Comparison of ENCODE assay signal across 9 cellular contexts in genomic region chr7:98831641-98832221, GRCh38. TPM values are rescaled to one million over a fixed set of nuclear protein-coding genes. Genes with fewer than 3 reads are reported as not detected.
DNase-seq lines count a peak whose midpoint lies in the region; ATAC-seq, FAIRE-seq and TF ChIP-seq lines count a peak whose summit lies in the region.
"Had no signal": no experiment of that assay in that cellular context is flagged by ENCODE, and none has a peak within 500 bp of the region (broad histone marks: within the 10 kb centered on the region; RNA-seq: fewer than 3 reads in every experiment).

No MANE protein-coding gene starts in this region.

- no peak for FAIRE-seq in bronchial epithelial cell (lab: Jason Lieb, UNC)
- no peak for FAIRE-seq in small intestine (lab: Jason Lieb, UNC)

- WGBS in SK-N-SH (ENCODE audit: low lambda C conversion rate) = 66% methylated on average over 8 of the region's 8 CpGs
- WGBS in small intestine, 3 donors = 74 to 83% (median 74%) methylated on average over 8 of the region's 8 CpGs
- 70 to 82% methylated on average over 7 to 8 of the region's 8 CpGs for WGBS in gastroesophageal sphincter (ENCODE audit: low coverage in 1 of 2), 2 donors

- peaks cover 8% of the 10 kb centered on the region for H3K27me3 ChIP-seq in SK-N-SH (ENCODE audit: insufficient read depth)
- H3K27me3 ChIP-seq in bronchial epithelial cell (ENCODE audit: control insufficient read depth, insufficient read depth, low read length) = no peaks in the 10 kb centered on the region
- H3K27me3 ChIP-seq in small intestine (ENCODE audit: control insufficient read depth in 2 of 2, insufficient read depth in 2 of 2, low read length in 2 of 2) = no peaks in the 10 kb centered on the region
- H3K27me3 ChIP-seq in gastroesophageal sphincter = peaks cover 14% of the 10 kb centered on the region
- H3K27me3 ChIP-seq: SJCRH30 had no signal

- TF ChIP-seq EP300 in SK-N-SH (IDR thresholded peaks at IDR 0.05; ENCODE audit: borderline replicate concordance in 1 of 2, low read depth in 1 of 2, low read length in 1 of 2) (no peak), gastroesophageal sphincter (IDR thresholded peaks at IDR 0.05) (no peak)

- H2AFZ ChIP-seq in SK-N-SH (ENCODE audit: low read depth) = no peak overlapping the region

- peak; percentile 50 for TF ChIP-seq CTCF in GM20000 (IDR thresholded peaks at IDR 0.05; ENCODE audit: extremely low read depth, missing control alignments)
- peak; percentile 73 for TF ChIP-seq CTCF in SK-N-SH (IDR thresholded peaks at IDR 0.05)
- TF ChIP-seq CTCF in bronchial epithelial cell (IDR thresholded peaks at IDR 0.05; ENCODE audit: insufficient read depth, low read length, severe bottlenecking) = peak; percentile 37
- TF ChIP-seq CTCF in gastroesophageal sphincter (IDR thresholded peaks at IDR 0.05) = peak in 1 of 4 experiments; percentile 28

- no peak overlapping the region for H3K9ac ChIP-seq in SK-N-SH

- H3K27ac ChIP-seq in SK-N-SH (ENCODE audit: low read depth in 2 of 2, low read length in 1 of 2) = no peak overlapping the region
- no peak overlapping the region for H3K27ac ChIP-seq in small intestine (ENCODE audit: low read depth in 1 of 2, low read length in 1 of 2)
- H3K27ac ChIP-seq in gastroesophageal sphincter = no peak overlapping the region
- H3K27ac ChIP-seq: SJCRH30 had no signal

- CTCF ChIA-PET in SK-N-SH (lab: Yijun Ruan, JAX) = interaction anchor here (0.7 to 19.4 kb wide), 45 partner anchors 10 to 878 kb away, joined by 3 to 673 read pairs (median 4); partner anchors contain the start of genes NPTX2 and TRRAP

- POLR2A ChIA-PET in SK-N-SH (lab: Yijun Ruan, JAX) = no interaction called here

- H3K9me2 ChIP-seq in SK-N-SH = no peaks in the 10 kb centered on the region

- H3K79me2 ChIP-seq in SK-N-SH (ENCODE audit: insufficient read depth) = no peaks in the 10 kb centered on the region

- TF ChIP-seq RAD21 in SK-N-SH (IDR thresholded peaks at IDR 0.05; ENCODE audit: low read length) = peak; percentile 49

- ATAC-seq in gastroesophageal sphincter = no peak

- H3K4me2 ChIP-seq in SK-N-SH = no peak overlapping the region

- H4K20me1 ChIP-seq in SK-N-SH (ENCODE audit: insufficient read depth) = no peaks in the 10 kb centered on the region

- H3K4me1 ChIP-seq in SK-N-SH (ENCODE audit: control insufficient read depth in 1 of 2, insufficient read depth in 2 of 2, low read depth in 1 of 2, low read length in 1 of 2) = peaks cover 0 to 10% of the 10 kb centered on the region in 2 experiments; a peak in 1 of 4 replicates
- no peaks in the 10 kb centered on the region for H3K4me1 ChIP-seq in small intestine (ENCODE audit: control insufficient read depth in 2 of 2, insufficient read depth in 1 of 2, low read depth in 1 of 2, low read length in 1 of 2)
- H3K4me1 ChIP-seq in gastroesophageal sphincter = peaks cover 0 to 15% (median 3%) of the 10 kb centered on the region in 3 donors
- H3K4me1 ChIP-seq: SJCRH30 had no signal

- H3K4me3 ChIP-seq in SK-N-SH (ENCODE audit: low read depth in 2 of 2, low read length in 1 of 2) (no peak overlapping the region; a peak in 1 of 4 replicates), bronchial epithelial cell (ENCODE audit: low read depth, low read length) (no peak overlapping the region), small intestine (ENCODE audit: low read depth in 1 of 2, low read length in 2 of 2) (no peak overlapping the region), gastroesophageal sphincter (no peak overlapping the region)
- H3K4me3 ChIP-seq: SJCRH30 had no signal

- H3K9me3 ChIP-seq in SK-N-SH = no peaks in the 10 kb centered on the region
- no peaks in the 10 kb centered on the region for H3K9me3 ChIP-seq in small intestine (ENCODE audit: control insufficient read depth, low read depth)
- no peaks in the 10 kb centered on the region for H3K9me3 ChIP-seq in gastroesophageal sphincter
- H3K9me3 ChIP-seq: SJCRH30 had no signal

- DNase-seq in GM20000 (ENCODE audit: low spot score) (no peak), SK-N-SH (peak; percentile 69), bronchial epithelial cell (ENCODE audit: low read depth) (no peak), small intestine (peak; percentile 4), amniotic stem cell (lab: John Stamatoyannopoulos, UW) (no peak), NCI-H226 (no peak), OCI-M2 (lab: John Stamatoyannopoulos, UW; ENCODE audit: unreplicated experiment) (no peak)

- no peaks in the 10 kb centered on the region for H3F3A ChIP-seq in SK-N-SH (replicated peaks; ENCODE audit: insufficient read depth)

- no peaks in the 10 kb centered on the region for H3K36me3 ChIP-seq in SK-N-SH (replicated peaks in 1 of 2; ENCODE audit: control insufficient read depth in 1 of 2, insufficient read depth in 2 of 2, low read length in 1 of 2)
- no peaks in the 10 kb centered on the region for H3K36me3 ChIP-seq in bronchial epithelial cell (ENCODE audit: control insufficient read depth, insufficient read depth, low read length)
- no peaks in the 10 kb centered on the region for H3K36me3 ChIP-seq in small intestine (ENCODE audit: control insufficient read depth in 2 of 2, insufficient read depth in 2 of 2, low read length in 2 of 2)
- H3K36me3 ChIP-seq in gastroesophageal sphincter = no peaks in the 10 kb centered on the region
- H3K36me3 ChIP-seq: SJCRH30 had no signal

- TF ChIP-seq POLR2A in gastroesophageal sphincter (IDR thresholded peaks at IDR 0.05) = no peak

TF ChIP-seq in SK-N-SH, 30 proteins besides CTCF, POLR2A, EP300 and RAD21:
- TF ChIP-seq NRF1 (IDR thresholded peaks at IDR 0.05; ENCODE audit: low read depth, low read length) = no peak
- peak; percentile 37; the same call in 1 of the 2 replicates for TF ChIP-seq SMC3 (IDR thresholded peaks at IDR 0.05; ENCODE audit: low read depth, low read length)

RNA-seq across cellular contexts. Expression of gene TMEM130, which starts 38.1 kb away (rescaled TPM):
- 1.2 and 1.3 TPM in 2 replicates for polyA plus RNA-seq in SK-N-SH (2012; rRNA removed)
- 0.54 and 0.76 TPM in 2 replicates for polyA plus RNA-seq in SK-N-SH (2012; cell fraction: cytosol; rRNA removed)
- polyA plus RNA-seq in SK-N-SH (2012; cell fraction: nucleus; rRNA removed) = 1.7 and 2.0 TPM in 2 replicates
- not detected in 2 replicates for total RNA-seq in bronchial epithelial cell
- 1 to 10 TPM in 1 of 3 donors, not detected in 2; 4.0 TPM for polyA plus RNA-seq in small intestine
- total RNA-seq in gastroesophageal sphincter = 1 to 10 TPM in 2 of 4 donors, under 1 TPM in 2; 0.15 to 4.8 (median 1.2) TPM
- total RNA-seq: SJCRH30 had no signal

RNA-seq across cellular contexts. Expression of gene TRRAP, which starts 46.6 kb away (rescaled TPM):
- 19.6 and 24.9 TPM in 2 replicates for polyA plus RNA-seq in SK-N-SH (2012; rRNA removed)
- 11.9 and 16.5 TPM in 2 replicates for polyA plus RNA-seq in SK-N-SH (2012; cell fraction: cytosol; rRNA removed)
- 48.2 and 49.1 TPM in 2 replicates for polyA plus RNA-seq in SK-N-SH (2012; cell fraction: nucleus; rRNA removed)
- total RNA-seq in bronchial epithelial cell = 8.2 and 9.2 TPM in 2 replicates
- polyA plus RNA-seq in small intestine = 10 to 100 TPM in 1 of 3 donors, 1 to 10 TPM in 2; 5.4 to 11.9 (median 8.3) TPM
- total RNA-seq in gastroesophageal sphincter = 10 to 100 TPM; 19.1 to 34.8 (median 28.4) TPM

Comparison
In these comparisons a context has a peak if more than half of its experiments do, and no peak if none do; other contexts are left out.
1. DNase-seq: peak in SK-N-SH (single experiment) and small intestine (single experiment); none in GM20000 (single experiment), bronchial epithelial cell (single experiment), amniotic stem cell (single experiment), NCI-H226 (single experiment) and OCI-M2 (single experiment).